In the genomic region with DNA sequence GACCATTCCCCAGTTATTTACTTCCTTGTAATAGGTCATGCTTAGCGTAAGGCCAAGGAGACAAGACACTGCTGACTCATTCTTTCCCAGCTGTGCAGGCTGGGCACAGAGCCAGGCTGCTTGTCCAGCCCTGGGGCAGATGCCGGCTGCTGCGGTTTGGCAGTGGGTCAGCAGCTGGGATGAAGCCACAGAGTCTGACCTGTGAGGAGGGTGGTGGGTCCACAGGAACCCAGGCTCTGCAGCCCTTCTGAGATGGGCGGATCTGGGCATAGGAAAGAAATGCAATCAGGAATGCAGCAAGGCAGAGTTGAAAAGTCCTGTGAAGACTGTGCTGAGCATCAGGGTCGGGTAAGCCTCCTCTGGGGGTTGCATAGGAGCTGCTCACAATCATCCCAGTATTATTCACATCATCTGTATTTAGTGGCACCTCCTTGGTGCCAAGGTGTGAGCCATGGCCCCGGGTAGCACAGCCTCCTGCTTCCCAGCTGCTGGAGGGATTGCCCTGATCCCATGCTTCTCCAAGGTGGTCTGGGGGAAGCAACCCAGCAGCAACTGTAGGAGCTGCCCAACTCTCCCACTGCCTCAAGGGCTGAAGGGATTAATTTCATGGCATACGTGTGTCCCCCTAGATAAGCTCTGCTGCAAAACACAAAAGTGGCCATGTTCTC, we compare ENCODE assay signal across 1 cellular context.
TF ChIP-seq lines count a peak whose summit lies in the region.

No MANE protein-coding gene starts in this region.

TF ChIP-seq in SK-N-SH, 30 proteins besides CTCF, POLR2A, EP300 and RAD21 (continued from another document):
- TF ChIP-seq, protein P1, sequence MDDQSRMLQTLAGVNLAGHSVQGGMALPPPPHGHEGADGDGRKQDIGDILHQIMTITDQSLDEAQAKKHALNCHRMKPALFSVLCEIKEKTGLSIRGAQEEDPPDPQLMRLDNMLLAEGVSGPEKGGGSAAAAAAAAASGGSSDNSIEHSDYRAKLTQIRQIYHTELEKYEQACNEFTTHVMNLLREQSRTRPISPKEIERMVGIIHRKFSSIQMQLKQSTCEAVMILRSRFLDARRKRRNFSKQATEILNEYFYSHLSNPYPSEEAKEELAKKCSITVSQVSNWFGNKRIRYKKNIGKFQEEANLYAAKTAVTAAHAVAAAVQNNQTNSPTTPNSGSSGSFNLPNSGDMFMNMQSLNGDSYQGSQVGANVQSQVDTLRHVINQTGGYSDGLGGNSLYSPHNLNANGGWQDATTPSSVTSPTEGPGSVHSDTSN (IDR thresholded peaks at IDR 0.05), result no peak
- TF ChIP-seq EZH2phosphoT487 (IDR thresholded peaks at IDR 0.05; ENCODE audit: borderline replicate concordance, low read depth), result no peak
- no peak for TF ChIP-seq TEAD4 (IDR thresholded peaks at IDR 0.05; ENCODE audit: borderline replicate concordance, insufficient read depth)
- TF ChIP-seq, protein P2, sequence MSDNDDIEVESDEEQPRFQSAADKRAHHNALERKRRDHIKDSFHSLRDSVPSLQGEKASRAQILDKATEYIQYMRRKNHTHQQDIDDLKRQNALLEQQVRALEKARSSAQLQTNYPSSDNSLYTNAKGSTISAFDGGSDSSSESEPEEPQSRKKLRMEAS (IDR thresholded peaks at IDR 0.05; ENCODE audit: low read depth), result no peak
- TF ChIP-seq GABPA (IDR thresholded peaks at IDR 0.05; ENCODE audit: low read depth), result no peak
- TF ChIP-seq NRF1 (IDR thresholded peaks at IDR 0.05; ENCODE audit: low read depth, low read length), result no peak
- no peak for TF ChIP-seq YY1 (IDR thresholded peaks at IDR 0.05; ENCODE audit: low read depth)
- TF ChIP-seq CHD2 (IDR thresholded peaks at IDR 0.05; ENCODE audit: low read length, partially characterized antibody), result peak; percentile 88
- no peak for TF ChIP-seq RXRA (IDR thresholded peaks at IDR 0.05; ENCODE audit: borderline replicate concordance, low read depth)
- no peak for TF ChIP-seq SIN3A (IDR thresholded peaks at IDR 0.05; ENCODE audit: borderline replicate concordance, low read depth, low read length)
- peak; percentile 63; the same call in 1 of the 2 replicates for TF ChIP-seq MXI1 (IDR thresholded peaks at IDR 0.05; ENCODE audit: low read depth, low read length)
- no peak for TF ChIP-seq TAF1 (IDR thresholded peaks at IDR 0.05; ENCODE audit: borderline replicate concordance, low read depth, low read length)
- TF ChIP-seq, protein P3, sequence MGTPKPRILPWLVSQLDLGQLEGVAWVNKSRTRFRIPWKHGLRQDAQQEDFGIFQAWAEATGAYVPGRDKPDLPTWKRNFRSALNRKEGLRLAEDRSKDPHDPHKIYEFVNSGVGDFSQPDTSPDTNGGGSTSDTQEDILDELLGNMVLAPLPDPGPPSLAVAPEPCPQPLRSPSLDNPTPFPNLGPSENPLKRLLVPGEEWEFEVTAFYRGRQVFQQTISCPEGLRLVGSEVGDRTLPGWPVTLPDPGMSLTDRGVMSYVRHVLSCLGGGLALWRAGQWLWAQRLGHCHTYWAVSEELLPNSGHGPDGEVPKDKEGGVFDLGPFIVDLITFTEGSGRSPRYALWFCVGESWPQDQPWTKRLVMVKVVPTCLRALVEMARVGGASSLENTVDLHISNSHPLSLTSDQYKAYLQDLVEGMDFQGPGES (IDR thresholded peaks at IDR 0.05; ENCODE audit: low read depth, low read length), result no peak
